In the genomic region with DNA sequence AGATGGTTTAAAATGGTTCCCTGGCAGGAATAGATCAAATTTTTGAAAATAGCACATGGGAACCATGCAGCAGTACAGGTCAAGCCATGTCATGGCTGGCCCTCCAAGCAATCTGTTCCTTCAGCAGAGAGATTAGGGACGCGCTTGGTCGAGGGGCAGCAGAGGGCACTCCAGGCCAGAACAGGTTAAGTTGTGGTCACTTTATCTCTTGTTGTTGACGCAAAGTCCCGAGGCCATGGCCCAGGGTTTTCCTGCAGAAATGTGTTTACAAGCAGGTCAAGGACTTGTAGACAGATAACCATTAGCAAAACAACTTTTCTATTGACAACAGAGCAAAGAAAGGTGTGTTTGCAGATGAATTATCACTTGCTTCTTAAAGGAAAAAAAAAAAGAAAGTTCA, we compare ENCODE assay signal across 14 cellular contexts.
DNase-seq lines count a peak whose midpoint lies in the region; ATAC-seq and TF ChIP-seq lines count a peak whose summit lies in the region.
"Had no signal": no experiment of that assay in that cellular context is flagged by ENCODE, and none has a peak within 500 bp of the region (broad histone marks: within the 10 kb centered on the region; RNA-seq: fewer than 3 reads in every experiment).

No MANE protein-coding gene starts in this region.

- no peak overlapping the region for H3K27ac ChIP-seq in right lobe of liver
- H3K27ac ChIP-seq: esophagus squamous epithelium, SK-N-MC had no signal

- DNase-seq in EL (peak; percentile 10), LHCN-M2 (ENCODE audit: low read depth) (peak; percentile 54), choroid plexus epithelial cell (ENCODE audit: low read depth) (peak; percentile 33), right lobe of liver (peak; percentile 26 to 52 (median 45)), lower leg skin (ENCODE audit: low spot score in 2 of 2) (no peak), NAMALWA (ENCODE audit: low spot score) (no peak), SHP77 treated with DMSO at 0.1 percent for 48 hours (lab: John Stamatoyannopoulos, UW) (no peak), OCI-M2 (lab: John Stamatoyannopoulos, UW; ENCODE audit: unreplicated experiment) (no peak)
- DNase-seq: aorta; esophagus squamous epithelium; mucosa of descending colon; stimulated activated CD4-positive, alpha-beta T cell treated with anti-CD3 and anti-CD28 coated beads, Interleukin-12 subunit alpha, Interleukin-12 subunit beta, amount 100 ng/mL, for 4 hours; stimulated activated naive B cell treated with anti-CD40 and anti-IgM and Interleukin-4, amounts not matched to agents 10 μg/mL and 1 μg/mL and 100 μg/mL, for 72 hours had no signal

- 10% methylated on average over 5 of the region's 5 CpGs for WGBS in right lobe of liver (ENCODE audit: insufficient coverage, low coverage, low lambda C conversion rate, missing lambda C conversion rate)
- 68 to 69% methylated on average over 5 of the region's 5 CpGs for WGBS in lower leg skin, 2 donors

- H3K4me3 ChIP-seq in choroid plexus epithelial cell (ENCODE audit: low read depth, low read length) = no peak overlapping the region
- no peak overlapping the region for H3K4me3 ChIP-seq in right lobe of liver
- H3K4me3 ChIP-seq in lower leg skin (ENCODE audit: low read depth, poor library complexity, severe bottlenecking) = no peak overlapping the region
- H3K4me3 ChIP-seq: esophagus squamous epithelium, mucosa of descending colon, SK-N-MC had no signal

- H3K27me3 ChIP-seq in right lobe of liver = no peaks in the 10 kb centered on the region
- H3K27me3 ChIP-seq: esophagus squamous epithelium had no signal

- no peaks in the 10 kb centered on the region for H3K9me3 ChIP-seq in right lobe of liver
- H3K9me3 ChIP-seq: esophagus squamous epithelium, mucosa of descending colon had no signal

- no peak for TF ChIP-seq CTCF in choroid plexus epithelial cell (conservative IDR thresholded peaks at IDR 0.05; ENCODE audit: low read depth, low read length)
- no peak for TF ChIP-seq CTCF in right lobe of liver (IDR thresholded peaks at IDR 0.05)
- TF ChIP-seq CTCF in lower leg skin (IDR thresholded peaks at IDR 0.05) = no peak

- H3K36me3 ChIP-seq in right lobe of liver = no peaks in the 10 kb centered on the region
- H3K36me3 ChIP-seq: esophagus squamous epithelium had no signal

- TF ChIP-seq POLR2A in right lobe of liver (IDR thresholded peaks at IDR 0.05) (no peak), lower leg skin (IDR thresholded peaks at IDR 0.05) (no peak)

- peak; percentile 68 to 83 (median 80) for ATAC-seq in right lobe of liver
- ATAC-seq: mucosa of descending colon; stimulated activated naive B cell treated with anti-CD40 and anti-IgM and Interleukin-4, amounts not matched to agents 10 μg/mL and 1 μg/mL and 100 μg/mL, for 72 hours had no signal

- intact Hi-C loops in right lobe of liver (cut with DNase I) = no loop called here
- intact Hi-C loops in lower leg skin (cut with DNase I; ENCODE audit: low total_unique reads) = no loop called here

- no peaks in the 10 kb centered on the region for H3K4me1 ChIP-seq in right lobe of liver
- H3K4me1 ChIP-seq: esophagus squamous epithelium had no signal

Comparison
In these comparisons a context has a peak if more than half of its experiments do, and no peak if none do; other contexts are left out.
1. DNase-seq: peak in EL (single experiment), LHCN-M2 (single experiment), choroid plexus epithelial cell (single experiment) and right lobe of liver (3 of 3); none in lower leg skin (0 of 2), NAMALWA (single experiment), SHP77 treated with DMSO at 0.1 percent for 48 hours (single experiment) and OCI-M2 (single experiment).